In genomic region chr7:69147631-69148030, GRCh38 we compare ENCODE assay signal across 19 cellular contexts.
"Had no signal": no experiment of that assay in that cellular context is flagged by ENCODE, and none has a peak within 500 bp of the region (broad histone marks: within the 10 kb centered on the region; RNA-seq: fewer than 3 reads in every experiment).

No MANE protein-coding gene starts in this region.

- H3K36me3 ChIP-seq: adrenal gland, ascending aorta, brain microvascular endothelial cell, neural progenitor cell, stomach, suprapubic skin, tibial nerve had no signal

- H3K4me3 ChIP-seq: adrenal gland, ascending aorta, lung, neural progenitor cell, smooth muscle cell, stomach, suprapubic skin, tibial nerve had no signal

- H3K27ac ChIP-seq: adrenal gland, ascending aorta, brain microvascular endothelial cell, foreskin keratinocyte, neural progenitor cell, stomach, suprapubic skin, tibial nerve had no signal

- H3K9me3 ChIP-seq: adrenal gland, ascending aorta, suprapubic skin, tibial nerve had no signal

- DNase-seq: activated CD4-positive, alpha-beta T cell treated with anti-CD3 and anti-CD28 coated beads for 1 hour; activated CD4-positive, alpha-beta T cell treated with anti-CD3 and anti-CD28 coated beads, Interleukin-2, amount 50 U/mL, for 1 hour; activated CD8-positive, alpha-beta T cell treated with anti-CD3 and anti-CD28 coated beads, Interleukin-2, amount 10 ng/mL, durations not matched to agents 7 days and 5 days; activated naive CD4-positive, alpha-beta T cell; activated T-cell treated with anti-CD3 and anti-CD28 coated beads, Interleukin-2, amount 50 U/mL, for 1 hour; adrenal gland; brain microvascular endothelial cell; effector memory CD4-positive, alpha-beta T cell; foreskin keratinocyte; naive thymus-derived CD4-positive, alpha-beta T cell; posterior cingulate gyrus; stimulated activated CD4-positive, alpha-beta T cell treated with anti-CD3 and anti-CD28 coated beads, Interleukin-15, amount 100 ng/mL, for 24 hours; stomach had no signal

- H3K4me1 ChIP-seq: adrenal gland, ascending aorta, foreskin keratinocyte, neural progenitor cell, stomach, suprapubic skin had no signal

- H3K27me3 ChIP-seq: adrenal gland, ascending aorta, brain microvascular endothelial cell, foreskin keratinocyte, neural progenitor cell, stomach, suprapubic skin, tibial nerve had no signal
